Comparison of ENCODE assay signal across 8 cellular contexts in genomic region chr11:67120456-67120855, GRCh38. TPM values are rescaled to one million over a fixed set of nuclear protein-coding genes. Genes with fewer than 3 reads are reported as not detected.
DNase-seq lines count a peak whose midpoint lies in the region; ATAC-seq, FAIRE-seq and TF ChIP-seq lines count a peak whose summit lies in the region.

No MANE protein-coding gene starts in this region.

- peak overlapping the region; percentile 91 to 99 (median 97) for H3K4me3 Mint-ChIP-seq in CD8-positive, alpha-beta memory T cell

- POLR2A ChIA-PET in CD8-positive, alpha-beta memory T cell (lab: Charles Lee), result no interaction called here
- POLR2A ChIA-PET in OCI-LY7 (lab: Charles Lee), result no interaction called here
- POLR2A ChIA-PET in endothelial cell of umbilical vein (lab: Charles Lee), result no interaction called here
- POLR2A ChIA-PET in GM10248 (lab: Yijun Ruan, JAX), result no interaction called here

- H2AFZ ChIP-seq in OCI-LY7 (ENCODE audit: low read length), result no peak overlapping the region; the same call in 1 of the 2 replicates
- H2AFZ ChIP-seq in endothelial cell of umbilical vein (ENCODE audit: low read depth, low read length), result no peak overlapping the region
- H2AFZ ChIP-seq in osteoblast (ENCODE audit: low read length), result no peak overlapping the region

- ATAC-seq in GM21381 (IDR thresholded peaks at IDR 0.05; ENCODE audit: unreplicated experiment) (no peak), GM18517 (IDR thresholded peaks at IDR 0.05; ENCODE audit: unreplicated experiment) (no peak)

- no peaks in the 10 kb centered on the region for H3K9me3 Mint-ChIP-seq in CD8-positive, alpha-beta memory T cell

- peak overlapping the region; percentile 72 to 98 (median 96) for H3K27ac Mint-ChIP-seq in CD8-positive, alpha-beta memory T cell

- no peak for TF ChIP-seq CTCF in OCI-LY7 (conservative IDR thresholded peaks at IDR 0.05; ENCODE audit: low read length)
- TF ChIP-seq CTCF in endothelial cell of umbilical vein (IDR thresholded peaks at IDR 0.05; ENCODE audit: extremely low read depth in 1 of 2, insufficient read depth in 1 of 2, low read depth in 1 of 2, low read length in 2 of 2), result no peak
- no peak for TF ChIP-seq CTCF in osteoblast (IDR thresholded peaks at IDR 0.05; ENCODE audit: extremely low read depth, low read depth, low read length)
- TF ChIP-seq CTCF in GM10248 (IDR thresholded peaks at IDR 0.05; ENCODE audit: control extremely low read depth, extremely low read depth, low read depth, missing control alignments), result no peak

- DNase-seq in CD8-positive, alpha-beta memory T cell, result no peak
- DNase-seq in OCI-LY7 (ENCODE audit: low spot score), result no peak
- DNase-seq in endothelial cell of umbilical vein (ENCODE audit: low read depth, low spot score), result peak; percentile 15
- DNase-seq in osteoblast (ENCODE audit: insufficient read length, low spot score, missing footprints), result no peak
- DNase-seq in GM10248 (ENCODE audit: extremely low spot score), result no peak
- DNase-seq in middle frontal gyrus (ENCODE audit: extremely low spot score, low spot score), result no peak

- peak overlapping the region; percentile 81 for H3K4me2 ChIP-seq in OCI-LY7 (ENCODE audit: low read length)
- H3K4me2 ChIP-seq in endothelial cell of umbilical vein (ENCODE audit: insufficient read depth, low read length), result peak overlapping the region; percentile 98
- peak overlapping the region; percentile 84 for H3K4me2 ChIP-seq in osteoblast (ENCODE audit: insufficient read depth, low read length)

- H3K36me3 ChIP-seq in CD8-positive, alpha-beta memory T cell (ENCODE audit: insufficient read depth, low read length), result no peaks in the 10 kb centered on the region
- H3K36me3 ChIP-seq in OCI-LY7 (ENCODE audit: insufficient read depth, low read length) (peaks cover 38% of the 10 kb centered on the region), endothelial cell of umbilical vein (ENCODE audit: control insufficient read depth in 2 of 2, extremely low read depth in 1 of 2, insufficient read depth in 2 of 2, low read length in 2 of 2) (no peaks in the 10 kb centered on the region), osteoblast (ENCODE audit: insufficient read depth, low read length) (peaks cover 12% of the 10 kb centered on the region)

- H3K36me3 Mint-ChIP-seq in CD8-positive, alpha-beta memory T cell, result peaks cover 0 to 39% (median 7%) of the 10 kb centered on the region in 3 donors

- no peak for FAIRE-seq in endothelial cell of umbilical vein (lab: Jason Lieb, UNC)

- peak overlapping the region; percentile 90 for H3K9ac ChIP-seq in endothelial cell of umbilical vein (replicated peaks; ENCODE audit: extremely low read depth, insufficient read depth, low read length)

- no peaks in the 10 kb centered on the region for H3K27me3 Mint-ChIP-seq in CD8-positive, alpha-beta memory T cell

- CTCF ChIA-PET in CD8-positive, alpha-beta memory T cell (lab: Charles Lee), result no interaction called here
- CTCF ChIA-PET in OCI-LY7 (lab: Charles Lee; ENCODE audit: unreplicated experiment), result no interaction called here
- CTCF ChIA-PET in endothelial cell of umbilical vein (lab: Charles Lee), result interaction anchor here (1.4 kb wide), 1 partner anchor 44 kb away, joined by 4 read pairs; no protein-coding TSS in a partner anchor
- CTCF ChIA-PET in GM10248 (lab: Yijun Ruan, JAX), result interaction anchor here (1.5 kb wide), 1 partner anchor 142 kb away, joined by 11 read pairs; no protein-coding TSS in a partner anchor

- BruUV-seq in OCI-LY7 (replicated peaks; lab: Mats Ljungman, UMichigan), result no TSS peak
- BruUV-seq in endothelial cell of umbilical vein (replicated peaks; lab: Mats Ljungman, UMichigan), result no TSS peak

- no peaks in the 10 kb centered on the region for H3K9me2 ChIP-seq in OCI-LY7 (ENCODE audit: insufficient read depth, low read length)

- peaks cover 23% of the 10 kb centered on the region for H3K4me1 ChIP-seq in CD8-positive, alpha-beta memory T cell (ENCODE audit: insufficient read depth, low read length)
- H3K4me1 ChIP-seq in OCI-LY7 (ENCODE audit: insufficient read depth, low read length, poor library complexity, severe bottlenecking), result peaks cover 29% of the 10 kb centered on the region
- peaks cover 21% of the 10 kb centered on the region for H3K4me1 ChIP-seq in endothelial cell of umbilical vein (ENCODE audit: control insufficient read depth, extremely low read depth, insufficient read depth, low read length)
- H3K4me1 ChIP-seq in osteoblast (ENCODE audit: insufficient read depth, low read length), result peaks cover 23% of the 10 kb centered on the region

- H3K79me2 ChIP-seq in OCI-LY7 (ENCODE audit: insufficient read depth, low read depth, low read length), result peaks cover 59% of the 10 kb centered on the region
- peaks cover 63% of the 10 kb centered on the region for H3K79me2 ChIP-seq in endothelial cell of umbilical vein (ENCODE audit: control insufficient read depth, insufficient read depth, low read length)
- peaks cover 62% of the 10 kb centered on the region for H3K79me2 ChIP-seq in osteoblast (ENCODE audit: insufficient read depth, low read length)

- no peaks in the 10 kb centered on the region for H3K9me1 ChIP-seq in endothelial cell of umbilical vein (replicated peaks; ENCODE audit: control insufficient read depth, extremely low read depth, insufficient read depth, low read length)

- no peaks in the 10 kb centered on the region for H3K27me3 ChIP-seq in CD8-positive, alpha-beta memory T cell (ENCODE audit: insufficient read depth, low read length, poor library complexity, severe bottlenecking)
- H3K27me3 ChIP-seq in endothelial cell of umbilical vein (ENCODE audit: control insufficient read depth in 2 of 2, insufficient read depth in 2 of 2, low read length in 2 of 2), result no peaks in the 10 kb centered on the region
- H3K27me3 ChIP-seq in osteoblast (ENCODE audit: insufficient read depth, low read length), result no peaks in the 10 kb centered on the region

- TF ChIP-seq POLR2A in endothelial cell of umbilical vein (IDR thresholded peaks at IDR 0.05; ENCODE audit: low read depth, low read length), result no peak

- H4K20me1 ChIP-seq in OCI-LY7 (ENCODE audit: insufficient read depth, low read length), result no peaks in the 10 kb centered on the region; the same call in 1 of the 2 replicates
- H4K20me1 ChIP-seq in endothelial cell of umbilical vein (replicated peaks; ENCODE audit: control insufficient read depth, extremely low read depth, insufficient read depth, low read length), result peaks cover 2% of the 10 kb centered on the region
- peaks cover 42% of the 10 kb centered on the region for H4K20me1 ChIP-seq in osteoblast (ENCODE audit: insufficient read depth, low read length)

- H3K9me3 ChIP-seq in CD8-positive, alpha-beta memory T cell (ENCODE audit: low read length), result no peaks in the 10 kb centered on the region
- H3K9me3 ChIP-seq in OCI-LY7 (ENCODE audit: low read length), result no peaks in the 10 kb centered on the region
- no peaks in the 10 kb centered on the region for H3K9me3 ChIP-seq in endothelial cell of umbilical vein (replicated peaks; ENCODE audit: control insufficient read depth, insufficient read depth, low read length)
- no peaks in the 10 kb centered on the region for H3K9me3 ChIP-seq in osteoblast (ENCODE audit: low read depth, low read length)

- H3K27ac ChIP-seq in CD8-positive, alpha-beta memory T cell (ENCODE audit: low read depth, low read length), result peak overlapping the region; percentile 78
- peak overlapping the region; percentile 91 for H3K27ac ChIP-seq in OCI-LY7 (ENCODE audit: low read depth, low read length, poor library complexity, severe bottlenecking)
- peak overlapping the region; percentile 36 for H3K27ac ChIP-seq in endothelial cell of umbilical vein (ENCODE audit: insufficient read depth, low read depth, low read length)
- H3K27ac ChIP-seq in osteoblast (ENCODE audit: low read depth, low read length), result peak overlapping the region; percentile 73

- dilution Hi-C loops in endothelial cell of umbilical vein (cut with MboI; ENCODE audit: extremely low pct_ligation_motif_present, low sequenced_read_pairs), result no loop called here

- intact Hi-C loops in OCI-LY7 (cut with micrococcal nuclease; ENCODE audit: unreplicated experiment) (no loop called here), endothelial cell of umbilical vein (cut with micrococcal nuclease) (no loop called here)

- H3K4me1 Mint-ChIP-seq in CD8-positive, alpha-beta memory T cell, result peaks cover 23 to 46% (median 35%) of the 10 kb centered on the region in 3 donors

- peak overlapping the region; percentile 94 for H3K4me3 ChIP-seq in CD8-positive, alpha-beta memory T cell (ENCODE audit: low read length)
- H3K4me3 ChIP-seq in OCI-LY7 (ENCODE audit: low read depth, low read length, poor library complexity, severe bottlenecking), result peak overlapping the region; percentile 87
- peak overlapping the region; percentile 83 to 96 (median 96) for H3K4me3 ChIP-seq in endothelial cell of umbilical vein (replicated peaks in 1 of 3; ENCODE audit: insufficient read depth in 1 of 3, low read depth in 1 of 3, low read length in 3 of 3)
- peak overlapping the region; percentile 93 for H3K4me3 ChIP-seq in osteoblast (ENCODE audit: insufficient read depth, low read length)

TF ChIP-seq in endothelial cell of umbilical vein, 7 proteins besides CTCF, POLR2A, EP300 and RAD21:
- TF ChIP-seq MAX (IDR thresholded peaks at IDR 0.05; ENCODE audit: insufficient read depth, insufficient read length), result no peak
- TF ChIP-seq GATA2 (IDR thresholded peaks at IDR 0.05; ENCODE audit: insufficient read depth, insufficient read length, low read depth, low read length), result peak; percentile 59

RNA-seq across cellular contexts. Expression of gene KDM2A, which starts 1.4 kb away (rescaled TPM):
- total RNA-seq in CD8-positive, alpha-beta memory T cell, result 100 to 1,000 TPM; 101 to 107 TPM
- polyA plus RNA-seq in CD8-positive, alpha-beta memory T cell, result 20.4 TPM
- total RNA-seq in OCI-LY7 (2014; rRNA removed; shearing (Covaris generic)), result 25.4 and 31.7 TPM in 2 replicates
- total RNA-seq in OCI-LY7 (2022) (62.5 and 66.2 TPM in 2 replicates), endothelial cell of umbilical vein (69.9 and 79.5 TPM in 2 replicates), osteoblast (62.5 and 65.9 TPM in 2 replicates)
- 72.2 and 73.3 TPM in 2 replicates for polyA plus RNA-seq in endothelial cell of umbilical vein
- 54.1 and 54.5 TPM in 2 replicates for polyA plus RNA-seq in endothelial cell of umbilical vein (2011; cell fraction: cytosol; rRNA removed)
- 234 and 254 TPM in 2 replicates for polyA plus RNA-seq in endothelial cell of umbilical vein (2011; cell fraction: nucleus; rRNA removed)
- 49.4 and 54.2 TPM in 2 replicates for polyA plus RNA-seq in endothelial cell of umbilical vein (2012)
- polyA minus RNA-seq in endothelial cell of umbilical vein, result 127 and 154 TPM in 2 replicates
- 47.1 TPM for polyA minus RNA-seq in endothelial cell of umbilical vein (2011; cell fraction: cytosol; rRNA and poly(A)+ RNA removed)
- polyA minus RNA-seq in endothelial cell of umbilical vein (2011; cell fraction: nucleus; rRNA and poly(A)+ RNA removed), result 113 and 127 TPM in 2 replicates

Comparison
In these comparisons a context has a peak if more than half of its experiments do, and no peak if none do; other contexts are left out.
1. H3K27ac ChIP-seq: peak in every context shown above with its lines; median percentile 91 in OCI-LY7; 78 in CD8-positive, alpha-beta memory T cell; 73 in osteoblast; 36 in endothelial cell of umbilical vein.
2. CTCF ChIA-PET loops: an anchor here in endothelial cell of umbilical vein (1.4 kb wide) and GM10248 (1.5 kb wide); none called in CD8-positive, alpha-beta memory T cell and OCI-LY7.